In genomic region chr22:46035742-46036557, GRCh38 we compare ENCODE assay signal across 8 cellular contexts. TPM values are rescaled to one million over a fixed set of nuclear protein-coding genes. Genes with fewer than 3 reads are reported as not detected.
A peak's percentile ranks its signal among the peaks of the same experiment; 100 is the strongest.
DNase-seq lines count a peak whose midpoint lies in the region; FAIRE-seq and TF ChIP-seq lines count a peak whose summit lies in the region.

No MANE protein-coding gene starts in this region.

- TF ChIP-seq CTCF in foreskin fibroblast (IDR thresholded peaks at IDR 0.05; ENCODE audit: low read depth, low read length) (no peak), neural progenitor cell (IDR thresholded peaks at IDR 0.05) (no peak), stomach (IDR thresholded peaks at IDR 0.05) (no peak)

- H3F3A ChIP-seq in neural progenitor cell (ENCODE audit: low read depth): peaks cover 9% of the 10 kb centered on the region

- no peaks in the 10 kb centered on the region for H3K36me3 Mint-ChIP-seq in neural progenitor cell

- WGBS in stomach, 5 donors: 0 to 1% (median 1%) methylated on average over 1 to 84 of the region's 84 CpGs

- H3K9me3 Mint-ChIP-seq in neural progenitor cell: no peaks in the 10 kb centered on the region

- TF ChIP-seq EP300 in stomach (IDR thresholded peaks at IDR 0.05): no peak

- H3K27me3 ChIP-seq in neural progenitor cell (peaks cover 3% of the 10 kb centered on the region), stomach (no peaks in the 10 kb centered on the region)

- H3K79me2 ChIP-seq in neural progenitor cell (ENCODE audit: low read depth): no peaks in the 10 kb centered on the region

- peaks cover 13% of the 10 kb centered on the region for H3K4me1 ChIP-seq in neural progenitor cell
- H3K4me1 ChIP-seq in stomach: peaks cover 13 to 32% (median 21%) of the 10 kb centered on the region in 4 donors

- no peaks in the 10 kb centered on the region for H3K9me3 ChIP-seq in neural progenitor cell (ENCODE audit: low read depth)
- H3K9me3 ChIP-seq in stomach: no peaks in the 10 kb centered on the region

- H3K9ac ChIP-seq in neural progenitor cell: peak overlapping the region; percentile 45

- peaks cover 2% of the 10 kb centered on the region for H3K27me3 Mint-ChIP-seq in neural progenitor cell (ENCODE audit: insufficient read depth, low read depth)

- intact Hi-C loops in stomach (cut with DNase I; ENCODE audit: low total_unique reads): no loop called here

- FAIRE-seq in G401.6 (lab: Jason Lieb, UNC) (peak; percentile 3), H54 (lab: Jason Lieb, UNC) (no peak)

- H3K27ac Mint-ChIP-seq in neural progenitor cell: no peak overlapping the region

- peak overlapping the region; percentile 73 to 84 for H3K4me3 ChIP-seq in foreskin fibroblast (ENCODE audit: low read depth in 1 of 2, low read length in 2 of 2)
- peak overlapping the region; percentile 87 for H3K4me3 ChIP-seq in neural progenitor cell
- peak overlapping the region; percentile 53 to 74 (median 70) for H3K4me3 ChIP-seq in stomach

- no peaks in the 10 kb centered on the region for H3K36me3 ChIP-seq in neural progenitor cell
- H3K36me3 ChIP-seq in stomach: no peaks in the 10 kb centered on the region

- no peaks in the 10 kb centered on the region for H4K20me1 ChIP-seq in neural progenitor cell (ENCODE audit: low read depth)

- peak overlapping the region; percentile 97 for H3K4me2 ChIP-seq in neural progenitor cell

- H2AFZ ChIP-seq in neural progenitor cell (replicated peaks): peak overlapping the region; percentile 85

- H3K4me3 Mint-ChIP-seq in neural progenitor cell: peak overlapping the region; percentile 86

- peak; percentile 67 for TF ChIP-seq POLR2A in H54 (IDR thresholded peaks at IDR 0.05; ENCODE audit: low read depth, low read length)
- TF ChIP-seq POLR2A in stomach (IDR thresholded peaks at IDR 0.05): peak in 2 of 4 donors; percentile 65 to 72

- DNase-seq in H54 (ENCODE audit: insufficient read length, low spot score) (peak; percentile 90), LoVo (ENCODE audit: low spot score) (peak; percentile 100), SIG-M5 (lab: John Stamatoyannopoulos, UW) (peak; percentile 59), foreskin fibroblast (peak; percentile 99 to 100), neural progenitor cell (ENCODE audit: low spot score) (peak; percentile 100), stomach (peak; percentile 100)
- DNase-seq in activated gamma-delta T cell treated with anti-CD3 and anti-CD28 coated beads, Interleukin-2, amount 50 U/mL, for 16 hours (ENCODE audit: low read depth): peak; percentile 100

- peaks cover 18% of the 10 kb centered on the region for H3K4me1 Mint-ChIP-seq in neural progenitor cell

- H3K27ac ChIP-seq in neural progenitor cell: no peak overlapping the region
- H3K27ac ChIP-seq in stomach: peak overlapping the region; percentile 96 to 98 (median 97)

RNA-seq across cellular contexts. Expression of gene WNT7B, which starts 59.0 kb away (rescaled TPM):
- total RNA-seq in neural progenitor cell (ENCODE audit: low replicate concordance) (1.8 and 3.5 TPM in 2 replicates), stomach (not detected)
- 1 to 10 TPM in 1 of 3 donors, under 1 TPM in 1, not detected in 1; 0.06 to 2.0 TPM for polyA plus RNA-seq in stomach
